Comparison of ENCODE assay signal across 11 cellular contexts in genomic region chr5:180343846-180344327, GRCh38. TPM values are rescaled to one million over a fixed set of nuclear protein-coding genes. Genes with fewer than 3 reads are reported as not detected.
DNase-seq lines count a peak whose midpoint lies in the region; ATAC-seq, FAIRE-seq and TF ChIP-seq lines count a peak whose summit lies in the region.
"Had no signal": no experiment of that assay in that cellular context is flagged by ENCODE, and none has a peak within 500 bp of the region (broad histone marks: within the 10 kb centered on the region; RNA-seq: fewer than 3 reads in every experiment).

No MANE protein-coding gene starts in this region.

- H4K12ac ChIP-seq in trophoblast cell (ENCODE audit: low read depth, low read length), result no peak overlapping the region

- WGBS in trophoblast cell (ENCODE audit: extremely low coverage, insufficient coverage, insufficient read length), result no CpG with 5 or more reads among the region's 6 CpGs

- no peak overlapping the region for H3K4ac ChIP-seq in trophoblast cell (ENCODE audit: low read depth, low read length)

- no peak overlapping the region for H3K14ac ChIP-seq in trophoblast cell (ENCODE audit: low read length)

- H2AFZ ChIP-seq in trophoblast cell (ENCODE audit: insufficient read depth, low read length, poor library complexity), result no peak overlapping the region

- H3K9ac ChIP-seq in trophoblast cell (ENCODE audit: low read length), result no peak overlapping the region

- H3K27me3 ChIP-seq in trophoblast cell (ENCODE audit: insufficient read depth, low read length), result peaks cover 5% of the 10 kb centered on the region

- peaks cover 2 to 6% of the 10 kb centered on the region in 2 experiments for H3K4me1 ChIP-seq in trophoblast cell (ENCODE audit: control insufficient read depth in 1 of 2, insufficient read depth in 2 of 2, low read length in 2 of 2)

- FAIRE-seq in RCC 7860 (lab: Jason Lieb, UNC), result no peak

- no peaks in the 10 kb centered on the region for H3K36me3 ChIP-seq in trophoblast cell (ENCODE audit: control insufficient read depth in 1 of 2, insufficient read depth in 2 of 2, low read length in 2 of 2)

- no peaks in the 10 kb centered on the region for H3K9me3 ChIP-seq in trophoblast cell (ENCODE audit: insufficient read depth, low read depth, low read length)

- no peak overlapping the region for H4K8ac ChIP-seq in trophoblast cell (ENCODE audit: low read depth, low read length)

- no peak overlapping the region for H3K4me2 ChIP-seq in trophoblast cell (ENCODE audit: low read length)

- no peaks in the 10 kb centered on the region for H3K79me1 ChIP-seq in trophoblast cell (ENCODE audit: low read length)

- no peak for ATAC-seq in HG02973 (IDR thresholded peaks at IDR 0.05; ENCODE audit: unreplicated experiment)

- H2BK120ac ChIP-seq in trophoblast cell (ENCODE audit: insufficient read depth, low read length, poor library complexity), result no peak overlapping the region

- no peak overlapping the region for H2AK5ac ChIP-seq in trophoblast cell (ENCODE audit: low read length)

- no peak overlapping the region for H2BK5ac ChIP-seq in trophoblast cell (ENCODE audit: low read depth, low read length, poor library complexity)

- no peak overlapping the region for H4K91ac ChIP-seq in trophoblast cell (ENCODE audit: low read depth, low read length)

- DNase-seq in G401 (ENCODE audit: low spot score) (peak; percentile 80), RCC 7860 (ENCODE audit: low spot score) (peak; percentile 3), fibroblast of the aortic adventitia (ENCODE audit: low read depth) (peak; percentile 80), trophoblast cell (peak; percentile 12 to 49), DMS79 (lab: John Stamatoyannopoulos, UW) (no peak), OCI-M2 (lab: John Stamatoyannopoulos, UW; ENCODE audit: unreplicated experiment) (no peak), cortex of kidney (lab: John Stamatoyannopoulos, UW) (no peak)
- DNase-seq: activated T-cell treated with anti-CD3 and anti-CD28 coated beads, Interleukin-2, amount 50 U/mL, for 48 hours; GOT3; stimulated activated naive CD4-positive, alpha-beta T cell had no signal

- no peak overlapping the region for H3K27ac ChIP-seq in trophoblast cell (ENCODE audit: low read depth, low read length)

- H3K79me2 ChIP-seq in trophoblast cell (ENCODE audit: control insufficient read depth, insufficient read depth, low read length, poor library complexity), result no peaks in the 10 kb centered on the region

- no peak overlapping the region for H2BK12ac ChIP-seq in trophoblast cell (ENCODE audit: low read length)

- H3K4me3 ChIP-seq in fibroblast of the aortic adventitia (ENCODE audit: low read depth, low read length) (no peak overlapping the region), trophoblast cell (ENCODE audit: low read depth, low read length) (no peak overlapping the region)

- in situ Hi-C loops in G401 (cut with HindIII; ENCODE audit: low sequenced_read_pairs), result no loop called here

- no peak overlapping the region for H3K23ac ChIP-seq in trophoblast cell (ENCODE audit: low read length)

- no peak for TF ChIP-seq CTCF in fibroblast of the aortic adventitia (IDR thresholded peaks at IDR 0.05; ENCODE audit: insufficient read depth, low read length)

- no peak overlapping the region for H3K18ac ChIP-seq in trophoblast cell (ENCODE audit: low read length)

RNA-seq across cellular contexts. Expression of gene GFPT2, which starts 9.2 kb away (rescaled TPM):
- 1.2 and 2.4 TPM in 2 replicates for total RNA-seq in G401 (2014; rRNA removed; shearing (Covaris generic))
- 54.4 and 69.8 TPM in 2 replicates for total RNA-seq in fibroblast of the aortic adventitia (ENCODE audit: low replicate concordance)
- 7.6 and 8.2 TPM in 2 replicates for polyA plus RNA-seq in trophoblast cell (2013)

RNA-seq across cellular contexts. Expression of gene MAPK9, which starts 52.0 kb away (rescaled TPM):
- total RNA-seq in G401 (2014; rRNA removed; shearing (Covaris generic)), result 44.2 and 83.2 TPM in 2 replicates
- total RNA-seq in fibroblast of the aortic adventitia (ENCODE audit: low replicate concordance), result 19.1 and 33.4 TPM in 2 replicates
- 35.7 and 36.2 TPM in 2 replicates for polyA plus RNA-seq in trophoblast cell (2013)

Comparison
In these comparisons a context has a peak if more than half of its experiments do, and no peak if none do; other contexts are left out.
1. DNase-seq: peak in G401 (single experiment), RCC 7860 (single experiment), fibroblast of the aortic adventitia (single experiment) and trophoblast cell (2 of 2); none in DMS79 (single experiment), OCI-M2 (single experiment) and cortex of kidney (single experiment).
2. RNA of gene GFPT2, which starts 9.2 kb away (total RNA-seq): 54.4 to 69.8 TPM in fibroblast of the aortic adventitia; 1.2 to 2.4 TPM in G401; every median in the first group is over 10 times any median in the second.